In genomic region chr1:241596633-241597032, GRCh38 we compare ENCODE assay signal across 35 cellular contexts. TPM values are rescaled to one million over a fixed set of nuclear protein-coding genes. Genes with fewer than 3 reads are reported as not detected.
DNase-seq lines count a peak whose midpoint lies in the region; ATAC-seq and TF ChIP-seq lines count a peak whose summit lies in the region.
"Had no signal": no experiment of that assay in that cellular context is flagged by ENCODE, and none has a peak within 500 bp of the region (broad histone marks: within the 10 kb centered on the region; RNA-seq: fewer than 3 reads in every experiment).

No MANE protein-coding gene starts in this region.

- intact Hi-C loops in activated B cell treated with CpG ODN at 0.5 μM for 24 hours (cut with micrococcal nuclease) (loop anchor here (1.0 kb wide), 2 partner anchors 14 to 44 kb away; no protein-coding TSS in a partner anchor), upper lobe of right lung (cut with DNase I) (no loop called here)

- H3K36me3 ChIP-seq in upper lobe of right lung: no peaks in the 10 kb centered on the region
- H3K36me3 ChIP-seq: neutrophil, suprapubic skin had no signal

- H3K27me3 ChIP-seq in upper lobe of right lung: no peaks in the 10 kb centered on the region
- H3K27me3 ChIP-seq: hepatocyte, neutrophil, right lobe of liver, suprapubic skin had no signal

- no peak overlapping the region for H3K4me3 ChIP-seq in upper lobe of right lung
- H3K4me3 ChIP-seq: hepatocyte, right lobe of liver, suprapubic skin had no signal

- H3K4me1 ChIP-seq in upper lobe of right lung: no peaks in the 10 kb centered on the region
- H3K4me1 ChIP-seq: right lobe of liver, suprapubic skin had no signal

- H3K4me3 Mint-ChIP-seq in activated CD4-positive, alpha-beta T cell treated with anti-CD3 and anti-CD28 coated beads, Interleukin-2, amount 10 ng/mL, durations not matched to agents 7 days and 5 days: no peak overlapping the region
- H3K4me3 Mint-ChIP-seq in activated B cell treated with CpG ODN at 0.5 μM for 24 hours: peak overlapping the region; percentile 9
- no peak overlapping the region for H3K4me3 Mint-ChIP-seq in activated naive CD4-positive, alpha-beta T cell treated with anti-CD3 and anti-CD28 coated beads, Interleukin-2, amount 10 ng/mL, durations not matched to agents 7 days and 5 days
- H3K4me3 Mint-ChIP-seq: CD8-positive, alpha-beta memory T cell; central memory CD8-positive, alpha-beta T cell; dendritic cell treated with granulocyte-macrophage colony-stimulating factor and Interleukin-4, amounts not matched to agents 40 ng/mL and 50 ng/mL, for 4 days; endodermal cell; stimulated activated effector memory CD8-positive, alpha-beta T cell treated with anti-CD3 and anti-CD28 coated beads, Interleukin-12 subunit alpha, Interleukin-12 subunit beta, amount 100 ng/mL, for 72 hours had no signal

- POLR2A ChIA-PET in activated CD4-positive, alpha-beta T cell treated with anti-CD3 and anti-CD28 coated beads, Interleukin-2, amount 10 ng/mL, durations not matched to agents 7 days and 5 days (lab: Charles Lee): no interaction called here
- POLR2A ChIA-PET in activated B cell treated with CpG ODN at 0.5 μM for 24 hours (lab: Charles Lee): interaction anchor here (1.0 to 2.6 kb wide), 7 partner anchors 29 to 77 kb away, joined by 3 to 13 read pairs (median 6); partner anchors contain the start of genes CHML, FH and OPN3

- H3K27ac Mint-ChIP-seq in activated CD4-positive, alpha-beta T cell treated with anti-CD3 and anti-CD28 coated beads, Interleukin-2, amount 10 ng/mL, durations not matched to agents 7 days and 5 days: peak overlapping the region; percentile 14
- H3K27ac Mint-ChIP-seq in activated B cell treated with CpG ODN at 0.5 μM for 24 hours: peak overlapping the region; percentile 86
- H3K27ac Mint-ChIP-seq in activated naive CD4-positive, alpha-beta T cell treated with anti-CD3 and anti-CD28 coated beads, Interleukin-2, amount 10 ng/mL, durations not matched to agents 7 days and 5 days: no peak overlapping the region
- H3K27ac Mint-ChIP-seq: CD8-positive, alpha-beta memory T cell; dendritic cell treated with granulocyte-macrophage colony-stimulating factor and Interleukin-4, amounts not matched to agents 40 ng/mL and 50 ng/mL, for 4 days; endodermal cell; progenitor cell of endocrine pancreas; stimulated activated effector memory CD8-positive, alpha-beta T cell treated with anti-CD3 and anti-CD28 coated beads, Interleukin-12 subunit alpha, Interleukin-12 subunit beta, amount 100 ng/mL, for 72 hours had no signal

- TF ChIP-seq CTCF in activated B cell treated with CpG ODN at 0.5 μM for 24 hours (IDR thresholded peaks at IDR 0.05) (no peak), upper lobe of right lung (IDR thresholded peaks at IDR 0.05) (no peak)

- no peak for DNase-seq in activated CD4-positive, alpha-beta T cell treated with anti-CD3 and anti-CD28 coated beads, Interleukin-2, amount 10 ng/mL, durations not matched to agents 7 days and 5 days
- DNase-seq in activated CD4-positive, alpha-beta T cell treated with anti-CD3 and anti-CD28 coated beads for 48 hours: no peak
- DNase-seq in KBM-7: peak; percentile 22
- no peak for DNase-seq in activated B cell treated with CpG ODN at 0.5 μM for 24 hours
- no peak for DNase-seq in HCEC 1CT
- no peak for DNase-seq in upper lobe of right lung
- DNase-seq in activated naive CD4-positive, alpha-beta T cell treated with anti-CD3 and anti-CD28 coated beads, Interleukin-2, amount 10 ng/mL, durations not matched to agents 7 days and 5 days: no peak
- DNase-seq: activated CD8-positive, alpha-beta memory T cell treated with anti-CD3 and anti-CD28 coated beads for 24 hours; activated effector memory CD4-positive, alpha-beta T cell treated with anti-CD3 and anti-CD28 coated beads, Interleukin-2, amount 50 U/mL, for 16 hours; CD8-positive, alpha-beta memory T cell; DMS153; endodermal cell; foreskin fibroblast; IMR-90; NCI-H1436; NCI-H2107; NCI-H748 treated with DMSO at 0.1 percent for 48 hours; right lobe of liver; stimulated activated CD4-positive, alpha-beta T cell treated with anti-CD3 and anti-CD28 coated beads, Interleukin-4, amount 100 ng/mL, for 1 hour; T-helper 1 cell had no signal

- H3K27me3 Mint-ChIP-seq in activated CD4-positive, alpha-beta T cell treated with anti-CD3 and anti-CD28 coated beads, Interleukin-2, amount 10 ng/mL, durations not matched to agents 7 days and 5 days: no peaks in the 10 kb centered on the region
- no peaks in the 10 kb centered on the region for H3K27me3 Mint-ChIP-seq in activated B cell treated with CpG ODN at 0.5 μM for 24 hours
- no peaks in the 10 kb centered on the region for H3K27me3 Mint-ChIP-seq in activated naive CD4-positive, alpha-beta T cell treated with anti-CD3 and anti-CD28 coated beads, Interleukin-2, amount 10 ng/mL, durations not matched to agents 7 days and 5 days
- H3K27me3 Mint-ChIP-seq: central memory CD8-positive, alpha-beta T cell; dendritic cell treated with granulocyte-macrophage colony-stimulating factor and Interleukin-4, amounts not matched to agents 40 ng/mL and 50 ng/mL, for 4 days; progenitor cell of endocrine pancreas had no signal

- H3K4me1 Mint-ChIP-seq in activated CD4-positive, alpha-beta T cell treated with anti-CD3 and anti-CD28 coated beads, Interleukin-2, amount 10 ng/mL, durations not matched to agents 7 days and 5 days: peaks cover 2% of the 10 kb centered on the region
- H3K4me1 Mint-ChIP-seq in activated B cell treated with CpG ODN at 0.5 μM for 24 hours: peaks cover 62% of the 10 kb centered on the region
- no peaks in the 10 kb centered on the region for H3K4me1 Mint-ChIP-seq in activated naive CD4-positive, alpha-beta T cell treated with anti-CD3 and anti-CD28 coated beads, Interleukin-2, amount 10 ng/mL, durations not matched to agents 7 days and 5 days
- H3K4me1 Mint-ChIP-seq: CD8-positive, alpha-beta memory T cell; central memory CD8-positive, alpha-beta T cell had no signal

- no peaks in the 10 kb centered on the region for H3K9me3 ChIP-seq in upper lobe of right lung
- H3K9me3 ChIP-seq: neutrophil, right lobe of liver, suprapubic skin had no signal

- in situ Hi-C loops in KBM-7 (cut with MboI; ENCODE audit: low pct_unique_long_range_greater_than_20kb, low sequenced_read_pairs): no loop called here

- peak; percentile 52 for ATAC-seq in activated B cell treated with CpG ODN at 0.5 μM for 24 hours (ENCODE audit: low read depth)
- ATAC-seq in upper lobe of right lung: no peak
- no peak for ATAC-seq in GM19467 (IDR thresholded peaks at IDR 0.05; ENCODE audit: unreplicated experiment)
- ATAC-seq: esophagus mucosa; right lobe of liver; stimulated activated effector memory CD8-positive, alpha-beta T cell treated with anti-CD3 and anti-CD28 coated beads, Interleukin-12 subunit alpha, Interleukin-12 subunit beta, amount 100 ng/mL, for 72 hours had no signal

- no peak overlapping the region for H3K27ac ChIP-seq in upper lobe of right lung
- H3K27ac ChIP-seq: hepatocyte, neutrophil, right lobe of liver, RWPE1, suprapubic skin had no signal

- no peaks in the 10 kb centered on the region for H3K9me3 Mint-ChIP-seq in activated CD4-positive, alpha-beta T cell treated with anti-CD3 and anti-CD28 coated beads, Interleukin-2, amount 10 ng/mL, durations not matched to agents 7 days and 5 days
- H3K9me3 Mint-ChIP-seq in activated B cell treated with CpG ODN at 0.5 μM for 24 hours: no peaks in the 10 kb centered on the region
- no peaks in the 10 kb centered on the region for H3K9me3 Mint-ChIP-seq in activated naive CD4-positive, alpha-beta T cell treated with anti-CD3 and anti-CD28 coated beads, Interleukin-2, amount 10 ng/mL, durations not matched to agents 7 days and 5 days
- H3K9me3 Mint-ChIP-seq: CD8-positive, alpha-beta memory T cell; central memory CD8-positive, alpha-beta T cell; dendritic cell treated with granulocyte-macrophage colony-stimulating factor and Interleukin-4, amounts not matched to agents 40 ng/mL and 50 ng/mL, for 4 days; endodermal cell; stimulated activated effector memory CD8-positive, alpha-beta T cell treated with anti-CD3 and anti-CD28 coated beads, Interleukin-12 subunit alpha, Interleukin-12 subunit beta, amount 100 ng/mL, for 72 hours had no signal

- CTCF ChIA-PET in activated CD4-positive, alpha-beta T cell treated with anti-CD3 and anti-CD28 coated beads, Interleukin-2, amount 10 ng/mL, durations not matched to agents 7 days and 5 days (lab: Charles Lee): interaction anchor here (1.0 kb wide), 1 partner anchor 10 kb away, joined by 3 read pairs; no protein-coding TSS in a partner anchor
- CTCF ChIA-PET in activated B cell treated with CpG ODN at 0.5 μM for 24 hours (lab: Charles Lee): interaction anchor here (1.9 kb wide), 1 partner anchor 45 kb away, joined by 7 read pairs; no protein-coding TSS in a partner anchor
- CTCF ChIA-PET in activated naive CD4-positive, alpha-beta T cell treated with anti-CD3 and anti-CD28 coated beads, Interleukin-2, amount 10 ng/mL, durations not matched to agents 7 days and 5 days (lab: Charles Lee): no interaction called here

- H3K36me3 Mint-ChIP-seq in activated CD4-positive, alpha-beta T cell treated with anti-CD3 and anti-CD28 coated beads, Interleukin-2, amount 10 ng/mL, durations not matched to agents 7 days and 5 days (ENCODE audit: low read depth): peaks cover 25% of the 10 kb centered on the region
- peaks cover 52% of the 10 kb centered on the region for H3K36me3 Mint-ChIP-seq in activated B cell treated with CpG ODN at 0.5 μM for 24 hours (ENCODE audit: low read depth)
- peaks cover 10% of the 10 kb centered on the region for H3K36me3 Mint-ChIP-seq in activated naive CD4-positive, alpha-beta T cell treated with anti-CD3 and anti-CD28 coated beads, Interleukin-2, amount 10 ng/mL, durations not matched to agents 7 days and 5 days

RNA-seq across cellular contexts. Expression of gene CHML, which starts 43.5 kb away (rescaled TPM):
- total RNA-seq in activated CD4-positive, alpha-beta T cell treated with anti-CD3 and anti-CD28 coated beads, Interleukin-2, amount 10 ng/mL, durations not matched to agents 7 days and 5 days: 10 to 100 TPM; 13.0 to 16.3 TPM
- total RNA-seq in activated B cell treated with CpG ODN at 0.5 μM for 24 hours (28.3 and 35.2 TPM in 2 replicates), upper lobe of right lung (16.8 TPM)

RNA-seq across cellular contexts. Expression of gene OPN3, which starts 43.5 kb away (rescaled TPM):
- 10 to 100 TPM; 17.2 to 18.1 TPM for total RNA-seq in activated CD4-positive, alpha-beta T cell treated with anti-CD3 and anti-CD28 coated beads, Interleukin-2, amount 10 ng/mL, durations not matched to agents 7 days and 5 days
- total RNA-seq in activated B cell treated with CpG ODN at 0.5 μM for 24 hours (31.5 and 32.1 TPM in 2 replicates), upper lobe of right lung (40.8 TPM)

RNA-seq across cellular contexts. Expression of gene WDR64, which starts 55.4 kb away (rescaled TPM):
- under 1 TPM; 0.21 to 0.22 TPM for total RNA-seq in activated CD4-positive, alpha-beta T cell treated with anti-CD3 and anti-CD28 coated beads, Interleukin-2, amount 10 ng/mL, durations not matched to agents 7 days and 5 days
- total RNA-seq in activated B cell treated with CpG ODN at 0.5 μM for 24 hours (0.34 and 0.58 TPM in 2 replicates), upper lobe of right lung (not detected)
- total RNA-seq: A172; CD8-positive, alpha-beta memory T cell; endodermal cell; esophagus mucosa; IMR-90; M059J; mesenteric fat pad; myocyte; SK-MEL-5; suprapubic skin had no signal
